ENCODE assay signal across 15 cellular contexts in the genomic region with DNA sequence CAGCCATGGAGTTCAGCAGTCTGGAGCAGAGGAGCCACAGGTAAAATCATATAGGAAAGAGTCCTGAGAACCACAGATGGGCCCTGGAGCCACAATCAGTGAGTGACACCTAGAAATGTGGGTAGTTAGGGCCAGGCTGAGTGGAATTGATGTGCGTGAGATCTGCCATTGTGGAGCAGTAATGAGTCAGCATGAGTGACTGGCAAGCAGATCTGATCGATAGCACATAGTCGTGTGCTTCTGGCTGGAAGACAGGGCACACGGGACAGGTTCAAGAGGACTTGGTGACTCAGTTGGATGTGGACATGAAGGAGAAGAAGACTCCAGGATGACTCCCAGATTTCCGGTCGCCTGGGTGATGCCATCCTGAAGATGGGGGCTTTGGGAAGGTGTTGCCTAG. TPM values are rescaled to one million over a fixed set of nuclear protein-coding genes. Genes with fewer than 3 reads are reported as not detected.
DNase-seq lines count a peak whose midpoint lies in the region; ATAC-seq and TF ChIP-seq lines count a peak whose summit lies in the region.
"Had no signal": no experiment of that assay in that cellular context is flagged by ENCODE, and none has a peak within 500 bp of the region (broad histone marks: within the 10 kb centered on the region; RNA-seq: fewer than 3 reads in every experiment).

No MANE protein-coding gene starts in this region.

- ATAC-seq in activated CD8-positive, alpha-beta T cell treated with anti-CD3 and anti-CD28 coated beads for 36 hours, result peak; percentile 32
- no peak for ATAC-seq in activated CD8-positive, alpha-beta T cell treated with anti-CD3 and anti-CD28 coated beads, Interleukin-2, amount 10 ng/mL, durations not matched to agents 7 days and 5 days
- peak; percentile 39 to 70 for ATAC-seq in activated naive CD4-positive, alpha-beta T cell treated with anti-CD3 and anti-CD28 coated beads, Interleukin-2, amount 50 U/mL, for 72 hours
- no peak for ATAC-seq in HG03521 (IDR thresholded peaks at IDR 0.05; ENCODE audit: unreplicated experiment)
- ATAC-seq: lower lobe of right lung had no signal

- intact Hi-C loops in activated CD8-positive, alpha-beta T cell treated with anti-CD3 and anti-CD28 coated beads for 36 hours (cut with micrococcal nuclease), result loop anchor here (5.0 kb wide), 1 partner anchor 40 kb away; the partner anchor contains the start of genes TTC19 and ZSWIM7

- no peak overlapping the region for H3K4me2 ChIP-seq in osteoblast (ENCODE audit: insufficient read depth, low read length)
- H3K4me2 ChIP-seq: smooth muscle cell had no signal

- H3K79me2 ChIP-seq in osteoblast (ENCODE audit: insufficient read depth, low read length), result peaks cover 13% of the 10 kb centered on the region

- peaks cover 34% of the 10 kb centered on the region for H3K4me1 Mint-ChIP-seq in activated CD8-positive, alpha-beta T cell treated with anti-CD3 and anti-CD28 coated beads for 36 hours (ENCODE audit: low read depth)
- H3K4me1 Mint-ChIP-seq in activated CD8-positive, alpha-beta T cell treated with anti-CD3 and anti-CD28 coated beads, Interleukin-2, amount 10 ng/mL, durations not matched to agents 7 days and 5 days (ENCODE audit: low read depth), result peaks cover 42% of the 10 kb centered on the region

- CTCF ChIA-PET in activated CD8-positive, alpha-beta T cell treated with anti-CD3 and anti-CD28 coated beads for 36 hours (lab: Charles Lee), result no interaction called here
- CTCF ChIA-PET in activated CD8-positive, alpha-beta T cell treated with anti-CD3 and anti-CD28 coated beads, Interleukin-2, amount 10 ng/mL, durations not matched to agents 7 days and 5 days (lab: Charles Lee), result no interaction called here

- no peaks in the 10 kb centered on the region for H4K20me1 ChIP-seq in osteoblast (ENCODE audit: insufficient read depth, low read length)

- POLR2A ChIA-PET in activated CD8-positive, alpha-beta T cell treated with anti-CD3 and anti-CD28 coated beads for 36 hours (lab: Charles Lee), result no interaction called here
- POLR2A ChIA-PET in activated CD8-positive, alpha-beta T cell treated with anti-CD3 and anti-CD28 coated beads, Interleukin-2, amount 10 ng/mL, durations not matched to agents 7 days and 5 days (lab: Charles Lee), result no interaction called here

- no peak overlapping the region for H3K4me3 ChIP-seq in osteoblast (ENCODE audit: insufficient read depth, low read length)
- H3K4me3 ChIP-seq: coronary artery, lower lobe of right lung, smooth muscle cell had no signal

- peak; percentile 57 for DNase-seq in activated CD8-positive, alpha-beta T cell treated with anti-CD3 and anti-CD28 coated beads for 36 hours
- no peak for DNase-seq in activated CD8-positive, alpha-beta T cell treated with anti-CD3 and anti-CD28 coated beads, Interleukin-2, amount 10 ng/mL, durations not matched to agents 7 days and 5 days
- DNase-seq in activated naive CD4-positive, alpha-beta T cell treated with anti-CD3 and anti-CD28 coated beads, Interleukin-2, amount 50 U/mL, for 72 hours (ENCODE audit: low spot score in 2 of 2), result peak in 1 of 2 donors; percentile 42
- DNase-seq in osteoblast (ENCODE audit: insufficient read length, low spot score, missing footprints), result no peak
- DNase-seq in glomerular visceral epithelial cell (ENCODE audit: extremely low spot score), result no peak
- no peak for DNase-seq in EL
- DNase-seq: activated CD4-positive, CD25-positive, alpha-beta regulatory T cell treated with anti-CD3 and anti-CD28 coated beads, Interleukin-2, amount 50 U/mL, for 72 hours; amygdala; DMS153; lower lobe of right lung; nucleus accumbens had no signal

- H3K9me3 ChIP-seq in KOPT-K1 (ENCODE audit: insufficient read depth, low read length, poor library complexity, severe bottlenecking), result no peaks in the 10 kb centered on the region
- no peaks in the 10 kb centered on the region for H3K9me3 ChIP-seq in osteoblast (ENCODE audit: low read depth, low read length)
- H3K9me3 ChIP-seq: lower lobe of right lung had no signal

- H3K27me3 ChIP-seq in osteoblast (ENCODE audit: insufficient read depth, low read length), result no peaks in the 10 kb centered on the region

- peaks cover 48% of the 10 kb centered on the region for H3K4me1 ChIP-seq in osteoblast (ENCODE audit: insufficient read depth, low read length)

- no peak overlapping the region for H3K4me3 Mint-ChIP-seq in activated CD8-positive, alpha-beta T cell treated with anti-CD3 and anti-CD28 coated beads for 36 hours
- no peak overlapping the region for H3K4me3 Mint-ChIP-seq in activated CD8-positive, alpha-beta T cell treated with anti-CD3 and anti-CD28 coated beads, Interleukin-2, amount 10 ng/mL, durations not matched to agents 7 days and 5 days

- no peaks in the 10 kb centered on the region for H3K9me3 Mint-ChIP-seq in activated CD8-positive, alpha-beta T cell treated with anti-CD3 and anti-CD28 coated beads for 36 hours
- no peaks in the 10 kb centered on the region for H3K9me3 Mint-ChIP-seq in activated CD8-positive, alpha-beta T cell treated with anti-CD3 and anti-CD28 coated beads, Interleukin-2, amount 10 ng/mL, durations not matched to agents 7 days and 5 days (ENCODE audit: insufficient read depth)
- H3K9me3 Mint-ChIP-seq in activated naive CD4-positive, alpha-beta T cell treated with anti-CD3 and anti-CD28 coated beads, Interleukin-2, amount 50 U/mL, for 72 hours, result no peaks in the 10 kb centered on the region

- H3K36me3 ChIP-seq in KOPT-K1 (ENCODE audit: insufficient read depth, low read length) (no peaks in the 10 kb centered on the region), osteoblast (ENCODE audit: insufficient read depth, low read length) (no peaks in the 10 kb centered on the region)
- H3K36me3 ChIP-seq: lower lobe of right lung had no signal

- no peak for TF ChIP-seq CTCF in activated CD8-positive, alpha-beta T cell treated with anti-CD3 and anti-CD28 coated beads for 36 hours (IDR thresholded peaks at IDR 0.05)
- no peak for TF ChIP-seq CTCF in osteoblast (IDR thresholded peaks at IDR 0.05; ENCODE audit: extremely low read depth, low read depth, low read length)

- no peaks in the 10 kb centered on the region for H3K36me3 Mint-ChIP-seq in activated CD8-positive, alpha-beta T cell treated with anti-CD3 and anti-CD28 coated beads for 36 hours (ENCODE audit: low read depth)
- H3K36me3 Mint-ChIP-seq in activated CD8-positive, alpha-beta T cell treated with anti-CD3 and anti-CD28 coated beads, Interleukin-2, amount 10 ng/mL, durations not matched to agents 7 days and 5 days (ENCODE audit: low read depth), result peaks cover 9% of the 10 kb centered on the region
- peaks cover 0 to 7% of the 10 kb centered on the region in 2 donors for H3K36me3 Mint-ChIP-seq in activated naive CD4-positive, alpha-beta T cell treated with anti-CD3 and anti-CD28 coated beads, Interleukin-2, amount 50 U/mL, for 72 hours

- H2AFZ ChIP-seq in osteoblast (ENCODE audit: low read length), result no peak overlapping the region

- H3K27ac ChIP-seq in KOPT-K1 (ENCODE audit: low read depth, low read length, poor library complexity, severe bottlenecking) (peak overlapping the region; percentile 84), osteoblast (ENCODE audit: low read depth, low read length) (peak overlapping the region; percentile 46)
- H3K27ac ChIP-seq: coronary artery, lower lobe of right lung had no signal

- peaks cover 14% of the 10 kb centered on the region for H3K27me3 Mint-ChIP-seq in activated CD8-positive, alpha-beta T cell treated with anti-CD3 and anti-CD28 coated beads for 36 hours
- peaks cover 10% of the 10 kb centered on the region for H3K27me3 Mint-ChIP-seq in activated CD8-positive, alpha-beta T cell treated with anti-CD3 and anti-CD28 coated beads, Interleukin-2, amount 10 ng/mL, durations not matched to agents 7 days and 5 days (ENCODE audit: low read depth)

- no peak overlapping the region for H3K27ac Mint-ChIP-seq in activated CD8-positive, alpha-beta T cell treated with anti-CD3 and anti-CD28 coated beads for 36 hours
- no peak overlapping the region for H3K27ac Mint-ChIP-seq in activated CD8-positive, alpha-beta T cell treated with anti-CD3 and anti-CD28 coated beads, Interleukin-2, amount 10 ng/mL, durations not matched to agents 7 days and 5 days
- H3K27ac Mint-ChIP-seq in activated naive CD4-positive, alpha-beta T cell treated with anti-CD3 and anti-CD28 coated beads, Interleukin-2, amount 50 U/mL, for 72 hours, result peak overlapping the region in 1 of 2 donors; percentile 4

RNA-seq across cellular contexts. Expression of gene ADORA2B, which starts 12.3 kb away (rescaled TPM):
- 1 to 10 TPM; 4.2 to 5.4 TPM for total RNA-seq in activated CD8-positive, alpha-beta T cell treated with anti-CD3 and anti-CD28 coated beads for 36 hours
- 1 to 10 TPM; 1.7 to 2.9 TPM for total RNA-seq in activated CD8-positive, alpha-beta T cell treated with anti-CD3 and anti-CD28 coated beads, Interleukin-2, amount 10 ng/mL, durations not matched to agents 7 days and 5 days
- 1 to 10 TPM in 1 of 2 donors, under 1 TPM in 1; 0.30 to 4.7 TPM for total RNA-seq in activated naive CD4-positive, alpha-beta T cell treated with anti-CD3 and anti-CD28 coated beads, Interleukin-2, amount 50 U/mL, for 72 hours
- total RNA-seq in osteoblast, result 4.7 and 5.9 TPM in 2 replicates

RNA-seq across cellular contexts. Expression of gene ZSWIM7, which starts 42.3 kb away (rescaled TPM):
- total RNA-seq in activated CD8-positive, alpha-beta T cell treated with anti-CD3 and anti-CD28 coated beads for 36 hours, result 10 to 100 TPM; 14.5 to 18.2 TPM
- 10 to 100 TPM; 19.3 to 20.0 TPM for total RNA-seq in activated CD8-positive, alpha-beta T cell treated with anti-CD3 and anti-CD28 coated beads, Interleukin-2, amount 10 ng/mL, durations not matched to agents 7 days and 5 days
- total RNA-seq in activated naive CD4-positive, alpha-beta T cell treated with anti-CD3 and anti-CD28 coated beads, Interleukin-2, amount 50 U/mL, for 72 hours, result 10 to 100 TPM in 1 of 2 donors, 1 to 10 TPM in 1; 8.8 to 26.2 TPM
- 11.6 and 14.7 TPM in 2 replicates for total RNA-seq in osteoblast

RNA-seq across cellular contexts. Expression of gene TTC19, which starts 42.4 kb away (rescaled TPM):
- 10 to 100 TPM; 24.7 to 26.0 TPM for total RNA-seq in activated CD8-positive, alpha-beta T cell treated with anti-CD3 and anti-CD28 coated beads for 36 hours
- total RNA-seq in activated CD8-positive, alpha-beta T cell treated with anti-CD3 and anti-CD28 coated beads, Interleukin-2, amount 10 ng/mL, durations not matched to agents 7 days and 5 days, result 10 to 100 TPM; 31.5 to 38.1 TPM
- total RNA-seq in activated naive CD4-positive, alpha-beta T cell treated with anti-CD3 and anti-CD28 coated beads, Interleukin-2, amount 50 U/mL, for 72 hours, result 10 to 100 TPM; 27.3 to 29.4 TPM
- 31.8 and 39.8 TPM in 2 replicates for total RNA-seq in osteoblast

Comparison
In these comparisons a context has a peak if more than half of its experiments do, and no peak if none do; other contexts are left out.
1. ATAC-seq: peak in activated CD8-positive, alpha-beta T cell treated with anti-CD3 and anti-CD28 coated beads for 36 hours (single experiment) and activated naive CD4-positive, alpha-beta T cell treated with anti-CD3 and anti-CD28 coated beads, Interleukin-2, amount 50 U/mL, for 72 hours (2 of 2); none in activated CD8-positive, alpha-beta T cell treated with anti-CD3 and anti-CD28 coated beads, Interleukin-2, amount 10 ng/mL, durations not matched to agents 7 days and 5 days (single experiment) and HG03521 (single experiment).